Comparison of ENCODE assay signal across 8 cellular contexts in the genomic region with DNA sequence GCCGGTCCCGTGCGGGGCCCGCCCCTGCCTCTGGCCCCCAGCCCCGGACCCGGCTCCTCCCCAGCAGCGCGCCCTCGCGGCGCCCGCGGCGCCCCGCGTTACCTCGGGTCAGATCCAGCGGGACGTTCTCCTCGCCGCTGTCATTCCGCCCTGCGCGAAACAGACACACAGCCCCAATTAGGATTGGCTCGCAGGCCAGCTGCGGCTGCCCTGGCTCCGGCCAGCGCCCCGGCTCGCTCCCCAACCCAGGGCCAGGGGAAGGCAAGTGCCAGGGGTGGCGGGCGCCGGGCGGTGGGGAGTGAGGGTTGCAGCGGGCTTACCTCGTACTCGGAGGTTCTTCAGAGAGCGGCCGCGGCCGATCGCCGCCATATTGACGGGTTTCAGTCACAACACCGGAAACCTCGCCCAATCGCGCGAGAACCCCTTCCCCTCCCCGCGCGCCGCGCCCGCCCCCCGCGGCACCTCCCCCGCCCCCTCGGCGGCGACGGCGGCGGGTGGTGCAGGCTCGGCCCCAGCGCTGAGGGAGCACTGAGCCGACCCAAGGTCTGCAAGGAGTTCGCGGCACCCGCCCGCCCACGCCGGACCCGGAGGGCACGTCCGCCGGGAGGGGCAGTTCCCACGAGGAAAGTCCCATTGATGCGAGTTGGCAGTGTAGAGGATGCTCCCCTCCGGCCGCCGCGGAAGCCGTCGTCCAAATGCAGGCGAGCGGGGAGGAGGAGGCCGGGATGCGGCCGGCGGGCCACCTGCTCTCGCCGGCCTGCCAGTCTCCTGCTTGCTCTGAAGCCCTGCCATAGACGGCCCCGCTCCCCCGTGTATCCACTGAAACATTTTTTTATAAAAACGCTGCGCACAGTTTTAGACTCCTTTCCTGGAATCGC. TPM values are rescaled to one million over a fixed set of nuclear protein-coding genes. Genes with fewer than 3 reads are reported as not detected.
A peak's percentile ranks its signal among the peaks of the same experiment; 100 is the strongest.
DNase-seq lines count a peak whose midpoint lies in the region; ATAC-seq and TF ChIP-seq lines count a peak whose summit lies in the region.

A gene with protein sequence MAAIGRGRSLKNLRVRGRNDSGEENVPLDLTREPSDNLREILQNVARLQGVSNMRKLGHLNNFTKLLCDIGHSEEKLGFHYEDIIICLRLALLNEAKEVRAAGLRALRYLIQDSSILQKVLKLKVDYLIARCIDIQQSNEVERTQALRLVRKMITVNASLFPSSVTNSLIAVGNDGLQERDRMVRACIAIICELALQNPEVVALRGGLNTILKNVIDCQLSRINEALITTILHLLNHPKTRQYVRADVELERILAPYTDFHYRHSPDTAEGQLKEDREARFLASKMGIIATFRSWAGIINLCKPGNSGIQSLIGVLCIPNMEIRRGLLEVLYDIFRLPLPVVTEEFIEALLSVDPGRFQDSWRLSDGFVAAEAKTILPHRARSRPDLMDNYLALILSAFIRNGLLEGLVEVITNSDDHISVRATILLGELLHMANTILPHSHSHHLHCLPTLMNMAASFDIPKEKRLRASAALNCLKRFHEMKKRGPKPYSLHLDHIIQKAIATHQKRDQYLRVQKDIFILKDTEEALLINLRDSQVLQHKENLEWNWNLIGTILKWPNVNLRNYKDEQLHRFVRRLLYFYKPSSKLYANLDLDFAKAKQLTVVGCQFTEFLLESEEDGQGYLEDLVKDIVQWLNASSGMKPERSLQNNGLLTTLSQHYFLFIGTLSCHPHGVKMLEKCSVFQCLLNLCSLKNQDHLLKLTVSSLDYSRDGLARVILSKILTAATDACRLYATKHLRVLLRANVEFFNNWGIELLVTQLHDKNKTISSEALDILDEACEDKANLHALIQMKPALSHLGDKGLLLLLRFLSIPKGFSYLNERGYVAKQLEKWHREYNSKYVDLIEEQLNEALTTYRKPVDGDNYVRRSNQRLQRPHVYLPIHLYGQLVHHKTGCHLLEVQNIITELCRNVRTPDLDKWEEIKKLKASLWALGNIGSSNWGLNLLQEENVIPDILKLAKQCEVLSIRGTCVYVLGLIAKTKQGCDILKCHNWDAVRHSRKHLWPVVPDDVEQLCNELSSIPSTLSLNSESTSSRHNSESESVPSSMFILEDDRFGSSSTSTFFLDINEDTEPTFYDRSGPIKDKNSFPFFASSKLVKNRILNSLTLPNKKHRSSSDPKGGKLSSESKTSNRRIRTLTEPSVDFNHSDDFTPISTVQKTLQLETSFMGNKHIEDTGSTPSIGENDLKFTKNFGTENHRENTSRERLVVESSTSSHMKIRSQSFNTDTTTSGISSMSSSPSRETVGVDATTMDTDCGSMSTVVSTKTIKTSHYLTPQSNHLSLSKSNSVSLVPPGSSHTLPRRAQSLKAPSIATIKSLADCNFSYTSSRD (N-terminal part only) (minus strand): TSS at position 391 of the 878 bp plus-strand sequence. CDS start 22 bp downstream, at position 369.

- H3K9me3 ChIP-seq in OCI-LY3 (ENCODE audit: insufficient read depth, low read length) (no peaks in the 10 kb centered on the region), mucosa of descending colon (no peaks in the 10 kb centered on the region)

- intact Hi-C loops in mucosa of descending colon (cut with DNase I, micrococcal nuclease), result loop anchor here in 1 of 2 donors (10.0 kb wide), 1 partner anchor 79 kb away; no protein-coding TSS in a partner anchor

- peak within 1 kb of the TSS; percentile 75 for H3K4me2 ChIP-seq in OCI-LY3 (ENCODE audit: low read length)

- H3K4me3 ChIP-seq in OCI-LY3 (ENCODE audit: low read length) (peak within 1 kb of the TSS; percentile 99), mucosa of descending colon (peak within 1 kb of the TSS; percentile 83)

- no peak within 1 kb of the TSS; the same call in 1 of the 2 replicates for H2AFZ ChIP-seq in OCI-LY3 (ENCODE audit: low read depth, low read length)

- peak; percentile 97 for DNase-seq in DMS 273 (lab: John Stamatoyannopoulos, UW; ENCODE audit: unreplicated experiment)
- peak; percentile 88 for DNase-seq in HuH-7.5 (ENCODE audit: low spot score)
- DNase-seq in activated T-cell treated with anti-CD3 and anti-CD28 coated beads for 24 hours (ENCODE audit: low read depth), result peak; percentile 88
- peak; percentile 54 for DNase-seq in epidermal melanocyte (ENCODE audit: insufficient read length, low spot score)
- peak; percentile 94 to 95 (median 95) for DNase-seq in mucosa of descending colon
- DNase-seq in stimulated activated CD8-positive, alpha-beta memory T cell treated with anti-CD3 and anti-CD28 coated beads, Interleukin-4, amount 100 ng/mL, for 24 hours (ENCODE audit: low read depth), result peak; percentile 87

- no peaks in the 10 kb centered on the region for H3K27me3 ChIP-seq in OCI-LY3 (ENCODE audit: low read depth, low read length)

- H3K36me3 ChIP-seq in OCI-LY3 (replicated peaks; ENCODE audit: low read depth, low read length) (no peaks in the 10 kb centered on the region), mucosa of descending colon (ENCODE audit: low read depth) (no peaks in the 10 kb centered on the region)

- ATAC-seq in GM21528 (IDR thresholded peaks at IDR 0.05; ENCODE audit: low FRiP score, unreplicated experiment), result peak; percentile 79
- peak; percentile 94 for ATAC-seq in mucosa of descending colon

- H3K9ac ChIP-seq in OCI-LY3 (ENCODE audit: low read length), result peak within 1 kb of the TSS; percentile 95

- H3K4me1 ChIP-seq in OCI-LY3 (ENCODE audit: low read length), result peaks cover 33% of the 10 kb centered on the region
- peaks cover 5% of the 10 kb centered on the region for H3K4me1 ChIP-seq in mucosa of descending colon (ENCODE audit: low read depth)

- TF ChIP-seq CTCF in OCI-LY3 (IDR thresholded peaks at IDR 0.05; ENCODE audit: low read depth, low read length) (no peak), mucosa of descending colon (IDR thresholded peaks at IDR 0.05) (no peak)

- peaks cover 33% of the 10 kb centered on the region for H4K20me1 ChIP-seq in OCI-LY3 (ENCODE audit: insufficient read depth, low read length)

- H3K79me2 ChIP-seq in OCI-LY3 (ENCODE audit: low read length), result peaks cover 63% of the 10 kb centered on the region

- H3K27ac ChIP-seq in OCI-LY3 (ENCODE audit: low read length), result peak within 1 kb of the TSS; percentile 89

RNA-seq across cellular contexts. Expression of the gene that starts here (rescaled TPM):
- 10 to 100 TPM; 24.3 to 41.9 (median 36.5) TPM for total RNA-seq in mucosa of descending colon

Comparison
In these comparisons a context has a peak if more than half of its experiments do, and no peak if none do; other contexts are left out.
1. Peak in every context shown above with its lines: DNase-seq, ATAC-seq, H3K4me3 ChIP-seq and H3K27ac ChIP-seq.